In genomic region chr7:139830292-139830691, GRCh38 we compare ENCODE assay signal across 10 cellular contexts. TPM values are rescaled to one million over a fixed set of nuclear protein-coding genes. Genes with fewer than 3 reads are reported as not detected.
DNase-seq lines count a peak whose midpoint lies in the region; ATAC-seq, FAIRE-seq and TF ChIP-seq lines count a peak whose summit lies in the region.
"Had no signal": no experiment of that assay in that cellular context is flagged by ENCODE, and none has a peak within 500 bp of the region (broad histone marks: within the 10 kb centered on the region; RNA-seq: fewer than 3 reads in every experiment).

No MANE protein-coding gene starts in this region.

- no peak for TF ChIP-seq EP300 in K562 (IDR thresholded peaks at IDR 0.05; ENCODE audit: low read length)

- BruUV-seq in K562 (replicated peaks; lab: Mats Ljungman, UMichigan): no TSS peak

- intact Hi-C loops in left ventricle myocardium inferior (cut with micrococcal nuclease): no loop called here
- intact Hi-C loops in Right ventricle myocardium inferior (cut with DNase I): no loop called here
- intact Hi-C loops in K562 (cut with micrococcal nuclease): no loop called here
- intact Hi-C loops in posterior vena cava (cut with DNase I): no loop called here

- no peak for TF ChIP-seq RAD21 in K562 (CRISPR knock-in tag; conservative IDR thresholded peaks at IDR 0.05 in 1 of 2, IDR thresholded peaks at IDR 0.05 in 1 of 2)

- DNase-seq in left ventricle myocardium inferior (no peak), Right ventricle myocardium inferior (ENCODE audit: missing footprints) (no peak), K562 (ENCODE audit: extremely low read depth in 1 of 4, low spot score in 3 of 4) (no peak), posterior vena cava (ENCODE audit: low spot score) (no peak), NCI-H510A treated with DMSO at 0.1 percent for 48 hours (lab: John Stamatoyannopoulos, UW) (no peak), medulla oblongata (ENCODE audit: extremely low spot score) (no peak)
- DNase-seq: left cardiac atrium had no signal

- POLR2A ChIA-PET in K562 (lab: Yijun Ruan, JAX): interaction anchor here (0.6 to 1.4 kb wide), 3 partner anchors 10 to 16 kb away, joined by 3 read pairs; no protein-coding TSS in a partner anchor

- CTCF ChIA-PET in K562 (lab: Yijun Ruan, JAX; ENCODE audit: low intra/inter-chr PET ratio): no interaction called here

- H3K27me3 ChIP-seq in left ventricle myocardium inferior (ENCODE audit: low read depth): peaks cover 11% of the 10 kb centered on the region
- H3K27me3 ChIP-seq in K562 (ENCODE audit: control insufficient read depth in 2 of 2, insufficient read depth in 2 of 2, low read length in 2 of 2): peaks cover 9 to 19% of the 10 kb centered on the region in 2 experiments
- H3K27me3 ChIP-seq in mononuclear cell (ENCODE audit: insufficient read depth, low read length): no peaks in the 10 kb centered on the region

- TF ChIP-seq CTCF in left ventricle myocardium inferior (IDR thresholded peaks at IDR 0.05; ENCODE audit: borderline replicate concordance) (no peak), K562 (IDR thresholded peaks at IDR 0.05 in 2 of 3, conservative IDR thresholded peaks at IDR 0.05 in 1 of 3; ENCODE audit: insufficient read depth in 2 of 3, low read depth in 1 of 3, low read length in 3 of 3) (no peak)

- H3K4me2 ChIP-seq in K562 (ENCODE audit: insufficient read depth, low read length): no peak overlapping the region

- H3K9ac ChIP-seq in K562 (ENCODE audit: insufficient read depth in 1 of 2, low read depth in 2 of 2, low read length in 2 of 2): no peak overlapping the region

- WGBS in K562 (ENCODE audit: insufficient coverage, low coverage, missing lambda C conversion rate): 51% methylated on average over 4 of the region's 4 CpGs

- H3K79me2 ChIP-seq in K562 (ENCODE audit: control insufficient read depth, insufficient read depth, low read length): no peaks in the 10 kb centered on the region

- H3K27ac ChIP-seq in left ventricle myocardium inferior (replicated peaks) (peak overlapping the region; percentile 47), K562 (ENCODE audit: extremely low read depth, low read depth, low read length) (no peak overlapping the region)

- ATAC-seq in Right ventricle myocardium inferior (no peak), K562 (no peak), GM18505 (IDR thresholded peaks at IDR 0.05; ENCODE audit: unreplicated experiment) (no peak)
- ATAC-seq: sciatic nerve had no signal

- H3K36me3 ChIP-seq in left ventricle myocardium inferior: no peaks in the 10 kb centered on the region
- no peaks in the 10 kb centered on the region for H3K36me3 ChIP-seq in K562 (ENCODE audit: control insufficient read depth, insufficient read depth, low read length)

- FAIRE-seq in K562 (lab: Jason Lieb, UNC): no peak

- peaks cover 11% of the 10 kb centered on the region for H3K9me3 ChIP-seq in left ventricle myocardium inferior (replicated peaks)
- H3K9me3 ChIP-seq in K562 (replicated peaks; ENCODE audit: control insufficient read depth, insufficient read depth, low read depth, low read length): no peaks in the 10 kb centered on the region
- no peaks in the 10 kb centered on the region for H3K9me3 ChIP-seq in mononuclear cell (ENCODE audit: low read depth, low read length)

- H3K4me1 ChIP-seq in left ventricle myocardium inferior: no peaks in the 10 kb centered on the region
- peaks cover 4 to 22% of the 10 kb centered on the region in 2 experiments; a peak in 4 of 5 replicates for H3K4me1 ChIP-seq in K562 (replicated peaks in 1 of 2; ENCODE audit: control insufficient read depth in 2 of 2, insufficient read depth in 2 of 2, low read length in 2 of 2)
- peaks cover 33% of the 10 kb centered on the region for H3K4me1 ChIP-seq in mononuclear cell (ENCODE audit: insufficient read depth, low read length)

- peak overlapping the region; percentile 35 for H3K4me3 ChIP-seq in left ventricle myocardium inferior
- H3K4me3 ChIP-seq in K562: no peak overlapping the region
- H3K4me3 ChIP-seq in mononuclear cell (ENCODE audit: low read length): peak overlapping the region; percentile 38

- H2AFZ ChIP-seq in K562 (ENCODE audit: low read depth, low read length): peak overlapping the region; percentile 73; the same call in 1 of the 2 replicates

- H4K20me1 ChIP-seq in K562 (replicated peaks; ENCODE audit: control insufficient read depth, insufficient read depth, low read length): no peaks in the 10 kb centered on the region

- TF ChIP-seq POLR2A in K562 (conservative IDR thresholded peaks at IDR 0.05) (no peak), GM18505 (IDR thresholded peaks at IDR 0.05; ENCODE audit: borderline replicate concordance, extremely low read depth, insufficient read depth, insufficient read length) (no peak)

- no peaks in the 10 kb centered on the region for H3K9me1 ChIP-seq in K562 (ENCODE audit: control insufficient read depth, insufficient read depth, low read length)

- in situ Hi-C loops in K562 (cut with MboI): no loop called here

TF ChIP-seq in K562, 482 proteins besides CTCF, POLR2A, EP300 and RAD21:
- TF ChIP-seq ATF3 (IDR thresholded peaks at IDR 0.05): peak; percentile 43
- no peak for TF ChIP-seq ATF3 (CRISPR knock-in tag; conservative IDR thresholded peaks at IDR 0.05)
- TF ChIP-seq NCOA4 (IDR thresholded peaks at IDR 0.05; ENCODE audit: partially characterized antibody): no peak
- TF ChIP-seq CEBPG (CRISPR knock-in tag; IDR thresholded peaks at IDR 0.05): no peak
- peak in 1 of 2 experiments; percentile 36; a peak in 2 of 4 replicates for TF ChIP-seq CEBPG (tag; conservative IDR thresholded peaks at IDR 0.05 in 1 of 2, IDR thresholded peaks at IDR 0.05 in 1 of 2)

RNA-seq across cellular contexts. Expression of gene TBXAS1, which starts 1.2 kb away (rescaled TPM):
- 3.9 TPM for total RNA-seq in left ventricle myocardium inferior
- total RNA-seq in Right ventricle myocardium inferior: 6.0 TPM
- total RNA-seq in K562 (2011; cell fraction: chromatin; rRNA removed; ENCODE audit: low replicate concordance): 6.1 and 7.4 TPM in 2 replicates
- total RNA-seq in K562 (2011; cell fraction: nucleolus; rRNA removed): 3.2 and 6.0 TPM in 2 replicates
- total RNA-seq in K562 (2011; cell fraction: nucleoplasm; rRNA removed): 4.2 and 10.6 TPM in 2 replicates
- total RNA-seq in K562 (2014; rRNA removed): 1.5 and 1.7 TPM in 2 replicates
- 1.3 and 2.5 TPM in 2 replicates for total RNA-seq in K562 (2014; rRNA removed; fragmentation: Illumina TruSeq; extraction: Trizol)
- total RNA-seq in K562 (2015; rRNA removed; fragmentation: Illumina TruSeq; extraction: Trizol): 2.6 and 2.9 TPM in 2 replicates
- 1.9 and 2.7 TPM in 2 replicates for total RNA-seq in K562 (2021)
- polyA plus RNA-seq in K562 (2011; rRNA removed): 6.8 and 8.3 TPM in 2 replicates
- 3.7 and 8.3 TPM in 2 replicates for polyA plus RNA-seq in K562 (2011; cell fraction: cytosol; rRNA removed)
- 10.0 and 17.3 TPM in 2 replicates for polyA plus RNA-seq in K562 (2011; cell fraction: nucleus; rRNA removed)
- 2.7 and 4.5 TPM in 2 replicates for polyA plus RNA-seq in K562 (2012)
- 2.0 and 2.2 TPM in 2 replicates for polyA plus RNA-seq in K562 (2014; fragmentation: Illumina TruSeq; extraction: Trizol)
- polyA plus RNA-seq in K562 (2014; fragmentation: Nextera tagmentation; extraction: Ambion mirVana): 1 to 10 TPM; 1.1 to 1.2 TPM
- 2.4 and 3.7 TPM in 2 replicates for polyA plus RNA-seq in K562 (2014; rRNA removed)
- 3.8 and 6.3 TPM in 2 replicates for polyA minus RNA-seq in K562 (2011; rRNA and poly(A)+ RNA removed)
- 1.6 and 3.1 TPM in 2 replicates for polyA minus RNA-seq in K562 (2011; cell fraction: cytosol; rRNA and poly(A)+ RNA removed)
- polyA minus RNA-seq in K562 (2011; cell fraction: nucleus; rRNA and poly(A)+ RNA removed): 4.4 and 4.6 TPM in 2 replicates
- total RNA-seq in mononuclear cell: 67.8 TPM
- total RNA-seq in posterior vena cava: 10 to 100 TPM; 15.7 to 23.7 TPM

RNA-seq across cellular contexts. Expression of gene HIPK2, which starts 52.5 kb away (rescaled TPM):
- total RNA-seq in left ventricle myocardium inferior: 127 TPM
- 97.8 TPM for total RNA-seq in Right ventricle myocardium inferior
- 51.9 and 59.2 TPM in 2 replicates for total RNA-seq in K562 (2011; cell fraction: chromatin; rRNA removed; ENCODE audit: low replicate concordance)
- total RNA-seq in K562 (2011; cell fraction: nucleolus; rRNA removed): 15.1 and 17.3 TPM in 2 replicates
- 16.6 and 21.8 TPM in 2 replicates for total RNA-seq in K562 (2011; cell fraction: nucleoplasm; rRNA removed)
- total RNA-seq in K562 (2014; rRNA removed): 3.8 and 5.7 TPM in 2 replicates
- total RNA-seq in K562 (2014; rRNA removed; fragmentation: Illumina TruSeq; extraction: Trizol): 5.4 and 5.5 TPM in 2 replicates
- total RNA-seq in K562 (2015; rRNA removed; fragmentation: Illumina TruSeq; extraction: Trizol): 3.9 and 4.4 TPM in 2 replicates
- total RNA-seq in K562 (2021): 17.5 and 19.8 TPM in 2 replicates
- 8.8 and 10.0 TPM in 2 replicates for polyA plus RNA-seq in K562 (2011; rRNA removed)
- 6.5 and 10.7 TPM in 2 replicates for polyA plus RNA-seq in K562 (2011; cell fraction: cytosol; rRNA removed)
- 15.6 and 30.0 TPM in 2 replicates for polyA plus RNA-seq in K562 (2011; cell fraction: nucleus; rRNA removed)
- polyA plus RNA-seq in K562 (2012): 4.7 and 7.4 TPM in 2 replicates
- 9.9 and 10.1 TPM in 2 replicates for polyA plus RNA-seq in K562 (2014; fragmentation: Illumina TruSeq; extraction: Trizol)
- 1 to 10 TPM in 1 of 2 experiments, under 1 TPM in 1; 0.69 to 1.6 TPM for polyA plus RNA-seq in K562 (2014; fragmentation: Nextera tagmentation; extraction: Ambion mirVana)
- 5.1 and 5.5 TPM in 2 replicates for polyA plus RNA-seq in K562 (2014; rRNA removed)
- 31.9 and 34.7 TPM in 2 replicates for polyA minus RNA-seq in K562 (2011; rRNA and poly(A)+ RNA removed)
- 25.2 and 25.9 TPM in 2 replicates for polyA minus RNA-seq in K562 (2011; cell fraction: cytosol; rRNA and poly(A)+ RNA removed)
- polyA minus RNA-seq in K562 (2011; cell fraction: nucleus; rRNA and poly(A)+ RNA removed): 17.0 and 17.8 TPM in 2 replicates
- total RNA-seq in mononuclear cell: 14.2 TPM
- total RNA-seq in posterior vena cava: 10 to 100 TPM; 46.5 to 67.6 TPM
